ENCODE assay signal across 15 cellular contexts in the genomic region with DNA sequence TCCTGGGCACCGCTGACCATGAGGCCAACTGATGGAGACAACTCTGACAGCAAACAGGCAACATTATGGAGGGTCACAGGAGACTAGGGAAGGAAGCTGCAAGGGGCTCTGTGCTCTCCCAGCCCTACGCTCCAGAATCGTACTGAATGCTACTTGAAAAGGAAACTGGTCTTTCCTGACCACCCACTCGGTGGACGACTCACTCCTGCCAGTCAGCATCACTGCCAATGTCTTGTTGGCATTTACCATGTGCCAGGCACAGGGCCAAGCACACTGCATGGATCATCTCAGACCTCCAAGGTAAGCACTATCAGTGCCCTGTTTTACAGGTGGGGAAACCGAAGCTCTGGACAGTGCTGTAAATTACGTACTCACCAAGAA. TPM values are rescaled to one million over a fixed set of nuclear protein-coding genes. Genes with fewer than 3 reads are reported as not detected.
DNase-seq lines count a peak whose midpoint lies in the region; ATAC-seq and TF ChIP-seq lines count a peak whose summit lies in the region.
"Had no signal": no experiment of that assay in that cellular context is flagged by ENCODE, and none has a peak within 500 bp of the region (broad histone marks: within the 10 kb centered on the region; RNA-seq: fewer than 3 reads in every experiment).

No MANE protein-coding gene starts in this region.

- CTCF ChIA-PET in RWPE1 (lab: Yijun Ruan, JAX): no interaction called here

- intact Hi-C loops in vagina (cut with DNase I): no loop called here

- peak overlapping the region; percentile 95 for H3K27ac ChIP-seq in RWPE1
- no peak overlapping the region for H3K27ac ChIP-seq in fibroblast of lung (ENCODE audit: insufficient read depth, low read length)
- peak overlapping the region; percentile 77 for H3K27ac ChIP-seq in suprapubic skin
- H3K27ac ChIP-seq in vagina: no peak overlapping the region
- H3K27ac ChIP-seq: brain microvascular endothelial cell had no signal

- WGBS in suprapubic skin: 28% methylated on average over 2 of the region's 7 CpGs

- peaks cover 5% of the 10 kb centered on the region for H3K79me2 ChIP-seq in fibroblast of lung (ENCODE audit: control insufficient read depth, insufficient read depth, low read length)

- no peaks in the 10 kb centered on the region for H3K9me3 ChIP-seq in fibroblast of lung (ENCODE audit: control insufficient read depth, insufficient read depth, low read depth, low read length)
- no peaks in the 10 kb centered on the region for H3K9me3 ChIP-seq in suprapubic skin
- H3K9me3 ChIP-seq in vagina: no peaks in the 10 kb centered on the region

- no peak for TF ChIP-seq EP300 in suprapubic skin (IDR thresholded peaks at IDR 0.05)

- TF ChIP-seq POLR2A in suprapubic skin (IDR thresholded peaks at IDR 0.05) (no peak), vagina (IDR thresholded peaks at IDR 0.05) (no peak)

- H3K4me2 ChIP-seq in fibroblast of lung (ENCODE audit: extremely low read depth, insufficient read depth, low read length): peak overlapping the region; percentile 15

- DNase-seq in activated CD4-positive, alpha-beta T cell treated with anti-CD3 and anti-CD28 coated beads for 48 hours: peak; percentile 18
- no peak for DNase-seq in activated CD4-positive, alpha-beta T cell treated with anti-CD3 and anti-CD28 coated beads, Interleukin-2, amount 50 U/mL, for 1 hour
- DNase-seq in RWPE1 (ENCODE audit: low spot score): peak; percentile 57
- DNase-seq in fibroblast of lung (ENCODE audit: low read depth in 2 of 2): no peak
- DNase-seq in suprapubic skin (ENCODE audit: low spot score in 2 of 2): no peak
- no peak for DNase-seq in activated CD8-positive, alpha-beta memory T cell treated with anti-CD3 and anti-CD28 coated beads, Interleukin-2, amount 50 U/mL, for 4 hours
- no peak for DNase-seq in vagina (ENCODE audit: extremely low spot score in 2 of 2)
- DNase-seq: activated CD4-positive, CD25-positive, alpha-beta regulatory T cell treated with anti-CD3 and anti-CD28 coated beads, Interleukin-2, amount 50 U/mL, for 72 hours; brain microvascular endothelial cell; EL; NCI-H1436; stimulated activated CD8-positive, alpha-beta memory T cell treated with anti-CD3 and anti-CD28 coated beads, Interleukin-4, amount 100 ng/mL, for 48 hours had no signal

- peaks cover 6% of the 10 kb centered on the region for H3K4me1 ChIP-seq in fibroblast of lung (ENCODE audit: control insufficient read depth, extremely low read depth, insufficient read depth, low read length)
- peaks cover 63% of the 10 kb centered on the region for H3K4me1 ChIP-seq in suprapubic skin
- H3K4me1 ChIP-seq in vagina: peaks cover 82% of the 10 kb centered on the region

- ATAC-seq in GM21825 (IDR thresholded peaks at IDR 0.05; ENCODE audit: unreplicated experiment): no peak
- ATAC-seq: activated T-helper 17 cell treated with anti-CD3 and anti-CD28 coated beads, Interleukin-2, amount 50 U/mL, for 72 hours had no signal

- no peaks in the 10 kb centered on the region for H4K20me1 ChIP-seq in fibroblast of lung (ENCODE audit: control insufficient read depth, extremely low read depth, insufficient read depth, low read length)

- H2AFZ ChIP-seq in fibroblast of lung (ENCODE audit: low read length): no peak overlapping the region

- H3K27me3 ChIP-seq in fibroblast of lung (ENCODE audit: control insufficient read depth, insufficient read depth, low read length): no peaks in the 10 kb centered on the region
- H3K27me3 ChIP-seq in suprapubic skin: no peaks in the 10 kb centered on the region
- no peaks in the 10 kb centered on the region for H3K27me3 ChIP-seq in vagina
- H3K27me3 ChIP-seq: brain microvascular endothelial cell had no signal

- H3K4me3 ChIP-seq in fibroblast of lung (replicated peaks in 1 of 4; ENCODE audit: control extremely low read depth in 1 of 4, insufficient read depth in 1 of 4, low read depth in 3 of 4, low read length in 4 of 4) (no peak overlapping the region), suprapubic skin (no peak overlapping the region), vagina (no peak overlapping the region)
- H3K4me3 ChIP-seq: lung had no signal

- TF ChIP-seq CTCF in RWPE1 (conservative IDR thresholded peaks at IDR 0.05; ENCODE audit: low read depth) (no peak), fibroblast of lung (conservative IDR thresholded peaks at IDR 0.05 in 1 of 2, IDR thresholded peaks at IDR 0.05 in 1 of 2; ENCODE audit: low read depth in 1 of 2, low read length in 2 of 2) (no peak), suprapubic skin (IDR thresholded peaks at IDR 0.05) (no peak), vagina (IDR thresholded peaks at IDR 0.05) (no peak)

- no peaks in the 10 kb centered on the region for H3K36me3 ChIP-seq in fibroblast of lung (ENCODE audit: control insufficient read depth, insufficient read depth, low read length)
- no peaks in the 10 kb centered on the region for H3K36me3 ChIP-seq in suprapubic skin
- H3K36me3 ChIP-seq in vagina: no peaks in the 10 kb centered on the region
- H3K36me3 ChIP-seq: brain microvascular endothelial cell had no signal

- POLR2A ChIA-PET in RWPE1 (lab: Yijun Ruan, JAX; ENCODE audit: low non-redundant PET): no interaction called here

- H3K9ac ChIP-seq in fibroblast of lung (ENCODE audit: insufficient read depth, low read length): no peak overlapping the region

RNA-seq across cellular contexts. Expression of a gene that starts 38.0 kb away (rescaled TPM):
- 2.6 and 9.6 TPM in 2 replicates for total RNA-seq in fibroblast of lung
- 4.6 and 8.3 TPM in 2 replicates for polyA plus RNA-seq in fibroblast of lung
- 7.1 and 14.6 TPM in 2 replicates for polyA plus RNA-seq in fibroblast of lung (2012)
- polyA minus RNA-seq in fibroblast of lung (ENCODE audit: low replicate concordance): 10.7 and 17.9 TPM in 2 replicates
- 10 to 100 TPM; 18.8 to 53.2 (median 48.0) TPM for total RNA-seq in suprapubic skin
- total RNA-seq in vagina: 6.9 TPM

Comparison
In these comparisons a context has a peak if more than half of its experiments do, and no peak if none do; other contexts are left out.
1. DNase-seq: peak in activated CD4-positive, alpha-beta T cell treated with anti-CD3 and anti-CD28 coated beads for 48 hours (single experiment) and RWPE1 (single experiment); none in activated CD4-positive, alpha-beta T cell treated with anti-CD3 and anti-CD28 coated beads, Interleukin-2, amount 50 U/mL, for 1 hour (single experiment), fibroblast of lung (0 of 2), suprapubic skin (0 of 2), activated CD8-positive, alpha-beta memory T cell treated with anti-CD3 and anti-CD28 coated beads, Interleukin-2, amount 50 U/mL, for 4 hours (single experiment) and vagina (0 of 2).
2. H3K27ac ChIP-seq: peak in RWPE1 (single experiment) and suprapubic skin (single experiment); none in fibroblast of lung (single experiment) and vagina (single experiment).